In genomic region chr2:33476100-33476792, GRCh38 we compare ENCODE assay signal across 8 cellular contexts. TPM values are rescaled to one million over a fixed set of nuclear protein-coding genes. Genes with fewer than 3 reads are reported as not detected.
A peak's percentile ranks its signal among the peaks of the same experiment; 100 is the strongest.
DNase-seq lines count a peak whose midpoint lies in the region; ATAC-seq, FAIRE-seq and TF ChIP-seq lines count a peak whose summit lies in the region.

RASGRP3 (plus strand) TSS chr2:33476649; CDS start chr2:33515137, 38,488 bp downstream.

- DNase-seq in NCI-H187 (lab: John Stamatoyannopoulos, UW) (peak; percentile 46 to 82), WERI-Rb-1 (peak; percentile 57), breast epithelium (ENCODE audit: low spot score in 2 of 2) (peak; percentile 69 to 74), iPS-NIHi7 (ENCODE audit: extremely low spot score) (peak; percentile 49), small intestine (peak; percentile 79), NCI-H1048 (lab: John Stamatoyannopoulos, UW) (no peak)

- intact Hi-C loops in breast epithelium (cut with DNase I; ENCODE audit: low total_unique reads) = no loop called here

- H3K36me3 ChIP-seq in WERI-Rb-1 = no peaks in the 10 kb centered on the region
- no peaks in the 10 kb centered on the region for H3K36me3 ChIP-seq in breast epithelium
- no peaks in the 10 kb centered on the region for H3K36me3 ChIP-seq in small intestine (ENCODE audit: control insufficient read depth in 2 of 2, insufficient read depth in 2 of 2, low read length in 2 of 2)

- TF ChIP-seq POLR2A in breast epithelium (IDR thresholded peaks at IDR 0.05) = no peak

- no peaks in the 10 kb centered on the region for H3K9me3 ChIP-seq in WERI-Rb-1 (ENCODE audit: severe bottlenecking)
- no peaks in the 10 kb centered on the region for H3K9me3 ChIP-seq in breast epithelium
- no peaks in the 10 kb centered on the region for H3K9me3 ChIP-seq in small intestine (ENCODE audit: control insufficient read depth, low read depth)

- H3K4me1 ChIP-seq in breast epithelium (no peaks in the 10 kb centered on the region), small intestine (ENCODE audit: control insufficient read depth in 2 of 2, insufficient read depth in 1 of 2, low read depth in 1 of 2, low read length in 1 of 2) (peaks cover 1 to 2% of the 10 kb centered on the region in 2 donors)

- 0 to 1% (median 0%) methylated on average over 18 of the region's 18 CpGs for WGBS in small intestine, 3 donors

- TF ChIP-seq CTCF in WERI-Rb-1 (IDR thresholded peaks at IDR 0.05; ENCODE audit: low read depth, low read length) (no peak), breast epithelium (IDR thresholded peaks at IDR 0.05) (no peak)

- FAIRE-seq in small intestine (lab: Jason Lieb, UNC) = no peak

- H3K27me3 ChIP-seq in WERI-Rb-1 (ENCODE audit: insufficient read depth, low read depth, severe bottlenecking) (no peaks in the 10 kb centered on the region), breast epithelium (no peaks in the 10 kb centered on the region), small intestine (ENCODE audit: control insufficient read depth in 2 of 2, insufficient read depth in 2 of 2, low read length in 2 of 2) (no peaks in the 10 kb centered on the region)

- ATAC-seq in GM18502 (IDR thresholded peaks at IDR 0.05; ENCODE audit: poor library complexity, unreplicated experiment) (peak; percentile 54), HG02798 (IDR thresholded peaks at IDR 0.05; ENCODE audit: poor library complexity, unreplicated experiment) (peak; percentile 61)

- peak within 1 kb of the TSS; percentile 91 for H3K4me3 ChIP-seq in WERI-Rb-1 (ENCODE audit: low read depth, low read length)
- peak within 1 kb of the TSS; percentile 65 to 89 (median 75) for H3K4me3 ChIP-seq in breast epithelium
- peak within 1 kb of the TSS; percentile 24 to 58 for H3K4me3 ChIP-seq in small intestine (ENCODE audit: low read depth in 1 of 2, low read length in 2 of 2)

- no peak within 1 kb of the TSS for H3K27ac ChIP-seq in WERI-Rb-1
- peak within 1 kb of the TSS; percentile 93 to 95 for H3K27ac ChIP-seq in breast epithelium
- H3K27ac ChIP-seq in small intestine (ENCODE audit: low read depth in 1 of 2, low read length in 1 of 2) = peak within 1 kb of the TSS; percentile 54 to 93

RNA-seq across cellular contexts. Expression of gene RASGRP3, which starts in this region (rescaled TPM):
- 10 to 100 TPM in 2 of 3 donors, 1 to 10 TPM in 1; 9.3 to 23.9 (median 13.1) TPM for total RNA-seq in breast epithelium
- 1 to 10 TPM; 1.6 to 3.9 (median 3.8) TPM for polyA plus RNA-seq in small intestine

Comparison
In these comparisons a context has a peak if more than half of its experiments do, and no peak if none do; other contexts are left out.
1. H3K4me3 ChIP-seq: peak in every context shown above with its lines; median percentile 91 in WERI-Rb-1; 75 in breast epithelium; 41 in small intestine.